In genomic region chr14:99393059-99393655, GRCh38 we compare ENCODE assay signal across 8 cellular contexts.
DNase-seq lines count a peak whose midpoint lies in the region; ATAC-seq, FAIRE-seq and TF ChIP-seq lines count a peak whose summit lies in the region.

No MANE protein-coding gene starts in this region.

- H3K27ac ChIP-seq in C4-2B: no peak overlapping the region
- no peak overlapping the region for H3K27ac ChIP-seq in endothelial cell of umbilical vein (ENCODE audit: insufficient read depth, low read depth, low read length)
- H3K27ac ChIP-seq in pancreas: no peak overlapping the region

- dilution Hi-C loops in endothelial cell of umbilical vein (cut with MboI; ENCODE audit: extremely low pct_ligation_motif_present, low sequenced_read_pairs): no loop called here

- peak; percentile 64 for DNase-seq in HTR-8/SVneo (ENCODE audit: insufficient read length, low spot score)
- DNase-seq in activated B cell treated with CpG ODN at 0.5 μM for 24 hours: no peak
- DNase-seq in endothelial cell of umbilical vein (ENCODE audit: low read depth, low spot score): peak; percentile 13
- DNase-seq in pancreas: peak in 3 of 6 donors; percentile 33 to 72 (median 51)
- DNase-seq in AML-193 (lab: John Stamatoyannopoulos, UW): no peak
- no peak for DNase-seq in ecto neural progenitor cell (ENCODE audit: low spot score)

- no peaks in the 10 kb centered on the region for H3K9me1 ChIP-seq in endothelial cell of umbilical vein (replicated peaks; ENCODE audit: control insufficient read depth, extremely low read depth, insufficient read depth, low read length)

- H3K79me2 ChIP-seq in endothelial cell of umbilical vein (ENCODE audit: control insufficient read depth, insufficient read depth, low read length): no peaks in the 10 kb centered on the region

- H3K4me1 Mint-ChIP-seq in activated B cell treated with CpG ODN at 0.5 μM for 24 hours: no peaks in the 10 kb centered on the region

- H3K36me3 ChIP-seq in endothelial cell of umbilical vein (ENCODE audit: control insufficient read depth in 2 of 2, extremely low read depth in 1 of 2, insufficient read depth in 2 of 2, low read length in 2 of 2) (peaks cover under 1 to 10% of the 10 kb centered on the region in 2 experiments), pancreas (peaks cover 0 to 3% (median 0%) of the 10 kb centered on the region in 3 donors)

- H3K9ac ChIP-seq in endothelial cell of umbilical vein (replicated peaks; ENCODE audit: extremely low read depth, insufficient read depth, low read length): no peak overlapping the region

- no peak for TF ChIP-seq POLR2A in endothelial cell of umbilical vein (IDR thresholded peaks at IDR 0.05; ENCODE audit: low read depth, low read length)

- ATAC-seq in GM18867 (IDR thresholded peaks at IDR 0.05; ENCODE audit: unreplicated experiment): peak; percentile 53
- peak; percentile 31 for ATAC-seq in activated B cell treated with CpG ODN at 0.5 μM for 24 hours (ENCODE audit: low read depth)
- ATAC-seq in pancreas: peak in 3 of 4 donors; percentile 74 to 85 (median 79)

- H3K9me3 Mint-ChIP-seq in activated B cell treated with CpG ODN at 0.5 μM for 24 hours: no peaks in the 10 kb centered on the region

- H3K4me3 ChIP-seq in endothelial cell of umbilical vein (replicated peaks in 1 of 3; ENCODE audit: insufficient read depth in 1 of 3, low read depth in 1 of 3, low read length in 3 of 3) (no peak overlapping the region), pancreas (no peak overlapping the region)

- intact Hi-C loops in activated B cell treated with CpG ODN at 0.5 μM for 24 hours (cut with micrococcal nuclease): loop anchor here (5.0 kb wide), 1 partner anchor 494 kb away; no protein-coding TSS in a partner anchor
- intact Hi-C loops in endothelial cell of umbilical vein (cut with micrococcal nuclease): loop anchor here (5.0 kb wide), 1 partner anchor 234 kb away; no protein-coding TSS in a partner anchor
- intact Hi-C loops in pancreas (cut with DNase I): no loop called here

- H3K9me3 ChIP-seq in endothelial cell of umbilical vein (replicated peaks; ENCODE audit: control insufficient read depth, insufficient read depth, low read length): no peaks in the 10 kb centered on the region
- no peaks in the 10 kb centered on the region for H3K9me3 ChIP-seq in pancreas

- H3K4me3 Mint-ChIP-seq in activated B cell treated with CpG ODN at 0.5 μM for 24 hours: no peak overlapping the region

- 68 to 77% methylated on average over 12 of the region's 12 CpGs for WGBS in pancreas, 2 donors

- H3K4me2 ChIP-seq in endothelial cell of umbilical vein (ENCODE audit: insufficient read depth, low read length): no peak overlapping the region

- no TSS peak for BruUV-seq in endothelial cell of umbilical vein (replicated peaks; lab: Mats Ljungman, UMichigan)

- FAIRE-seq in HTR-8/SVneo (lab: Jason Lieb, UNC) (no peak), endothelial cell of umbilical vein (lab: Jason Lieb, UNC) (no peak), pancreas (lab: Jason Lieb, UNC) (no peak)

- TF ChIP-seq CTCF in C4-2B (conservative IDR thresholded peaks at IDR 0.05) (peak; percentile 96), activated B cell treated with CpG ODN at 0.5 μM for 24 hours (IDR thresholded peaks at IDR 0.05) (no peak), endothelial cell of umbilical vein (IDR thresholded peaks at IDR 0.05; ENCODE audit: extremely low read depth in 1 of 2, insufficient read depth in 1 of 2, low read depth in 1 of 2, low read length in 2 of 2) (peak; percentile 79 to 80), pancreas (IDR thresholded peaks at IDR 0.05) (peak; percentile 55 to 69 (median 64))

- H3K27ac Mint-ChIP-seq in activated B cell treated with CpG ODN at 0.5 μM for 24 hours: no peak overlapping the region

- H3K36me3 Mint-ChIP-seq in activated B cell treated with CpG ODN at 0.5 μM for 24 hours (ENCODE audit: low read depth): peaks cover 19% of the 10 kb centered on the region

- no peaks in the 10 kb centered on the region for H3K27me3 Mint-ChIP-seq in activated B cell treated with CpG ODN at 0.5 μM for 24 hours

- CTCF ChIA-PET in activated B cell treated with CpG ODN at 0.5 μM for 24 hours (lab: Charles Lee): interaction anchor here (0.9 to 3.3 kb wide), 7 partner anchors 9 to 493 kb away, joined by 3 to 20 read pairs (median 5); no protein-coding TSS in a partner anchor
- CTCF ChIA-PET in endothelial cell of umbilical vein (lab: Charles Lee): interaction anchor here (0.6 to 8.0 kb wide), 16 partner anchors 9 to 1182 kb away, joined by 3 to 237 read pairs (median 5); partner anchors contain the start of genes CCNK and SETD3

- POLR2A ChIA-PET in activated B cell treated with CpG ODN at 0.5 μM for 24 hours (lab: Charles Lee): no interaction called here
- POLR2A ChIA-PET in endothelial cell of umbilical vein (lab: Charles Lee): no interaction called here

- no peaks in the 10 kb centered on the region for H4K20me1 ChIP-seq in endothelial cell of umbilical vein (replicated peaks; ENCODE audit: control insufficient read depth, extremely low read depth, insufficient read depth, low read length)

- no peak overlapping the region for H2AFZ ChIP-seq in endothelial cell of umbilical vein (ENCODE audit: low read depth, low read length)

- no peaks in the 10 kb centered on the region for H3K27me3 ChIP-seq in endothelial cell of umbilical vein (ENCODE audit: control insufficient read depth in 2 of 2, insufficient read depth in 2 of 2, low read length in 2 of 2)
- no peaks in the 10 kb centered on the region for H3K27me3 ChIP-seq in pancreas

- H3K4me1 ChIP-seq in endothelial cell of umbilical vein (ENCODE audit: control insufficient read depth, extremely low read depth, insufficient read depth, low read length) (peaks cover 19% of the 10 kb centered on the region), pancreas (peaks cover 0 to 3% (median 0%) of the 10 kb centered on the region in 3 donors)

TF ChIP-seq in endothelial cell of umbilical vein, 7 proteins besides CTCF, POLR2A, EP300 and RAD21:
- TF ChIP-seq GATA2 (IDR thresholded peaks at IDR 0.05; ENCODE audit: insufficient read depth, insufficient read length, low read depth, low read length): no peak
- TF ChIP-seq EZH2 (IDR thresholded peaks at IDR 0.05; ENCODE audit: borderline replicate concordance, low read depth, low read length, severe bottlenecking): no peak
- TF ChIP-seq, protein P1, sequence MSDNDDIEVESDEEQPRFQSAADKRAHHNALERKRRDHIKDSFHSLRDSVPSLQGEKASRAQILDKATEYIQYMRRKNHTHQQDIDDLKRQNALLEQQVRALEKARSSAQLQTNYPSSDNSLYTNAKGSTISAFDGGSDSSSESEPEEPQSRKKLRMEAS (IDR thresholded peaks at IDR 0.05; ENCODE audit: insufficient read depth, insufficient read length): no peak
- TF ChIP-seq POLR2AphosphoS5 (IDR thresholded peaks at IDR 0.05; ENCODE audit: insufficient read depth, low read depth, low read length): no peak
- TF ChIP-seq JUN (IDR thresholded peaks at IDR 0.05; ENCODE audit: borderline replicate concordance, insufficient read depth, insufficient read length, low read depth): no peak

Comparison
In these comparisons a context has a peak if more than half of its experiments do, and no peak if none do; other contexts are left out.
1. DNase-seq: peak in HTR-8/SVneo (single experiment) and endothelial cell of umbilical vein (single experiment); none in activated B cell treated with CpG ODN at 0.5 μM for 24 hours (single experiment), AML-193 (0 of 2) and ecto neural progenitor cell (single experiment).
2. intact Hi-C loops: an anchor here in activated B cell treated with CpG ODN at 0.5 μM for 24 hours (5.0 kb wide) and endothelial cell of umbilical vein (5.0 kb wide); none called in pancreas.
3. Peak in every context shown above with its lines, with median percentiles within 50 percentile points of each other: ATAC-seq.